1 cellular context compared by ENCODE assay signal in the genomic region with DNA sequence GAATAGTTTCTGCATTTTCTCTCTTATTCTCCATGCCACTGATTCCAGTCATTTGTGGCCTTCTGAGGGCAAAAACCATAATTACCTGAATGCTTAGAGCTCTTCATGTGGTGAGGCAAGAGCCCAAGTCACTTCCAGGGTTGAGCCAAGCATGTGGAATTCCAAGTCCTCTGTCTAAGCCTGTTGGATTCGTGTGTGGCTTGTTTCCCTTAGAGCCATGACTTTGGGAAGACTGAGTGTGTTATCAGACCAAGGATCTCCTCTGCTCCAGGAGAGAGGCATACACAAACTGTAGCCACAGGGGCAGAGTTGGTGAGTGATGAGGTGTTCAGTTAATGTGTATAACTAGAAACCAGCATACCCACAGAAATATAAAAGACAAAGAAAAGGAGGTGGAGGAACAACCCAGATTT.
TF ChIP-seq lines count a peak whose summit lies in the region.

No MANE protein-coding gene starts in this region.

TF ChIP-seq in HepG2, 621 proteins besides CTCF, POLR2A, EP300 and RAD21:
- TF ChIP-seq PBX3 (CRISPR knock-in tag; IDR thresholded peaks at IDR 0.05; ENCODE audit: borderline replicate concordance) (no peak), ZBTB20 (CRISPR knock-in tag; IDR thresholded peaks at IDR 0.05; ENCODE audit: borderline replicate concordance, low read depth) (no peak)
- TF ChIP-seq, protein P1, sequence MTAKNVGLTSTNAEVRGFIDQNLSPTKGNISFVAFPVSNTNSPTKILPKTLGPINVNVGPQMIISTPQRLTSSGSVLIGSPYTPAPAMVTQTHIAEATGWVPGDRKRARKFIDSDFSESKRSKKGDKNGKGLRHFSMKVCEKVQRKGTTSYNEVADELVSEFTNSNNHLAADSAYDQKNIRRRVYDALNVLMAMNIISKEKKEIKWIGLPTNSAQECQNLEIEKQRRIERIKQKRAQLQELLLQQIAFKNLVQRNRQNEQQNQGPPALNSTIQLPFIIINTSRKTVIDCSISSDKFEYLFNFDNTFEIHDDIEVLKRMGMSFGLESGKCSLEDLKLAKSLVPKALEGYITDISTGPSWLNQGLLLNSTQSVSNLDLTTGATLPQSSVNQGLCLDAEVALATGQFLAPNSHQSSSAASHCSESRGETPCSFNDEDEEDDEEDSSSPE (CRISPR knock-in tag; IDR thresholded peaks at IDR 0.05), result no peak
TF ChIP-seq in HepG2: peak in this region for 0.
